Comparison of ENCODE assay signal across 9 cellular contexts in the genomic region with DNA sequence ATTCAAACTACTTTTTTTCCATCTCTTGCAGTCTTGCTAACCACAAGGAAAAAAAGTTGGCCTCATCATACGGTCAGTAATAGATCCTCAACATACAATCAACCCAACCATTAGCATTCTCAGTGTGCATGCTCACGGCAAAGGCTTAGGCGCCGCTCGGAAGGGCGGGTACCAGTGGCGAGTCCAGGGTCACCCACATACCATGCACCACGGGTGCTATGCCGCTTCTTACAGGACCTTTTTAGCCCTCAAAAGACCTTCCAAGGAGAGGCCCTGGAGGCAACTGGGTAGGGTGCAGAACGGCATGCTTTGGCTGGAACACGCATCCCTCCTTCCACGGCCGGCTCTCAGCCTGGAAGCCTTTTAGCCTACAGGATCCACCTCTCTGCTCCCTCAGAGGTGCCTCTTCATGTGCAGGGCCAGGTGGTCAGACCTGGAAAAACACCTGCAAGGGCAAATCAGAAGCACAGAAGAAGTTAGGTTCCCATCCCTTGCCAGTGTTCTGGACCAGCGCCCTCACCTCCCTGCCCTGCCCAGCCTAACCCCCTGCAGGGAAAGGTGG. TPM values are rescaled to one million over a fixed set of nuclear protein-coding genes. Genes with fewer than 3 reads are reported as not detected.
A peak's percentile ranks its signal among the peaks of the same experiment; 100 is the strongest.
DNase-seq lines count a peak whose midpoint lies in the region; ATAC-seq and TF ChIP-seq lines count a peak whose summit lies in the region.
"Had no signal": no experiment of that assay in that cellular context is flagged by ENCODE, and none has a peak within 500 bp of the region (broad histone marks: within the 10 kb centered on the region; RNA-seq: fewer than 3 reads in every experiment).

No MANE protein-coding gene starts in this region.

- H3K9ac ChIP-seq in muscle layer of colon (ENCODE audit: low read length) = peak overlapping the region; percentile 100

- peaks cover 70% of the 10 kb centered on the region for H3K4me1 ChIP-seq in muscle layer of colon (ENCODE audit: insufficient read depth, low read length)

- H3K27ac ChIP-seq in muscle layer of colon (ENCODE audit: low read depth, low read length) = peak overlapping the region; percentile 99
- H3K27ac ChIP-seq: SK-N-MC had no signal

- peak overlapping the region; percentile 90 for H3K4me3 ChIP-seq in AG09309 (ENCODE audit: control insufficient read depth, low read depth, low read length)
- H3K4me3 ChIP-seq in MG63 = peak overlapping the region; percentile 90; the same call in 1 of the 2 replicates
- H3K4me3 ChIP-seq in muscle layer of colon (ENCODE audit: low read depth in 1 of 2, low read length in 2 of 2) = peak overlapping the region in 1 of 2 donors; percentile 100
- H3K4me3 ChIP-seq: SK-N-MC had no signal

- H3K27me3 ChIP-seq in MG63 (no peaks in the 10 kb centered on the region), muscle layer of colon (ENCODE audit: control insufficient read depth in 1 of 2, insufficient read depth in 2 of 2, low read length in 2 of 2) (no peaks in the 10 kb centered on the region)

- no peak for TF ChIP-seq CTCF in AG09309 (IDR thresholded peaks at IDR 0.05; ENCODE audit: control insufficient read depth, insufficient read depth, low read depth, low read length, missing control alignments)

- H3K36me3 ChIP-seq in MG63 = peaks cover 86% of the 10 kb centered on the region
- peaks cover 69% of the 10 kb centered on the region for H3K36me3 ChIP-seq in muscle layer of colon (ENCODE audit: insufficient read depth, low read length)

- DNase-seq in AG09309 (ENCODE audit: low read depth) (no peak), MG63 (no peak), dermis blood vessel endothelial cell (peak; percentile 44), NCI-H1105 (lab: John Stamatoyannopoulos, UW) (no peak)
- DNase-seq in NK-92 treated with Interleukin-12 subunit alpha and Interleukin-12 subunit beta, amount 100 ng/mL, for 24 hours (lab: John Stamatoyannopoulos, UW) = no peak
- DNase-seq in activated CD4-positive, alpha-beta T cell treated with anti-CD3 and anti-CD28 coated beads, Interleukin-2, amount 50 U/mL, for 4 hours = no peak

- no peak for ATAC-seq in GM18520 (IDR thresholded peaks at IDR 0.05; ENCODE audit: unreplicated experiment)

- H3K9me3 ChIP-seq in MG63 = no peaks in the 10 kb centered on the region
- no peaks in the 10 kb centered on the region for H3K9me3 ChIP-seq in muscle layer of colon (ENCODE audit: low read length)

RNA-seq across cellular contexts. Expression of gene KLF6, which starts 5.8 kb away (rescaled TPM):
- total RNA-seq in MG63 (2014; rRNA removed; shearing (Covaris generic); ENCODE audit: low replicate concordance) = 38.8 and 40.4 TPM in 2 replicates
- total RNA-seq in dermis blood vessel endothelial cell = 101 and 205 TPM in 2 replicates
